In genomic region chr5:84290161-84290560, GRCh38 we compare ENCODE assay signal across 15 cellular contexts.
DNase-seq lines count a peak whose midpoint lies in the region; ATAC-seq, FAIRE-seq and TF ChIP-seq lines count a peak whose summit lies in the region.
"Had no signal": no experiment of that assay in that cellular context is flagged by ENCODE, and none has a peak within 500 bp of the region (broad histone marks: within the 10 kb centered on the region; RNA-seq: fewer than 3 reads in every experiment).

No MANE protein-coding gene starts in this region.

- no peaks in the 10 kb centered on the region for H3K27me3 Mint-ChIP-seq in chondrocyte (ENCODE audit: low read depth)
- H3K27me3 Mint-ChIP-seq in mesothelial cell of epicardium (ENCODE audit: low read depth) = no peaks in the 10 kb centered on the region
- no peaks in the 10 kb centered on the region for H3K27me3 Mint-ChIP-seq in T-helper 2 cell treated with Interferon-gamma antibody and Interleukin-4, amounts not matched to agents 5 μg/mL and 100 μg/mL, for 36 hours (ENCODE audit: low read depth)
- H3K27me3 Mint-ChIP-seq: T-helper 17 cell had no signal

- no peak for TF ChIP-seq CTCF in chondrocyte (IDR thresholded peaks at IDR 0.05)
- no peak for TF ChIP-seq CTCF in mesothelial cell of epicardium (IDR thresholded peaks at IDR 0.05; ENCODE audit: unreplicated experiment)

- H3K36me3 Mint-ChIP-seq in chondrocyte (ENCODE audit: low read depth) = no peaks in the 10 kb centered on the region
- H3K36me3 Mint-ChIP-seq in mesothelial cell of epicardium = no peaks in the 10 kb centered on the region
- H3K36me3 Mint-ChIP-seq in T-helper 2 cell treated with Interferon-gamma antibody and Interleukin-4, amounts not matched to agents 5 μg/mL and 100 μg/mL, for 36 hours (ENCODE audit: low read depth) = no peaks in the 10 kb centered on the region

- H3K4me1 ChIP-seq in ACC112 (ENCODE audit: control insufficient read depth, insufficient read depth, low read length, unreplicated experiment) = peaks cover 32% of the 10 kb centered on the region

- H3K27me3 ChIP-seq in ACC112 (ENCODE audit: insufficient read depth, low read length) = no peaks in the 10 kb centered on the region

- no peaks in the 10 kb centered on the region for H3K79me2 ChIP-seq in ACC112 (ENCODE audit: control insufficient read depth, insufficient read depth, low read length, unreplicated experiment)

- H3K36me3 ChIP-seq in ACC112 (ENCODE audit: insufficient read depth, low read length) = no peaks in the 10 kb centered on the region

- no peak overlapping the region for H3K27ac ChIP-seq in ACC112 (ENCODE audit: low read depth, low read length)

- ATAC-seq in esophagus mucosa (no peak), GM21576 (IDR thresholded peaks at IDR 0.05; ENCODE audit: unreplicated experiment) (no peak), GM19463 (IDR thresholded peaks at IDR 0.05; ENCODE audit: unreplicated experiment) (no peak)
- ATAC-seq: T-helper 17 cell had no signal

- DNase-seq in HTR-8/SVneo (ENCODE audit: insufficient read length, low spot score) = peak; percentile 57
- no peak for DNase-seq in chondrocyte (ENCODE audit: low spot score)
- DNase-seq in mesothelial cell of epicardium (ENCODE audit: low spot score in 2 of 2, unreplicated experiment in 2 of 2) = peak in 1 of 2 experiments; percentile 38
- no peak for DNase-seq in T-helper 2 cell treated with Interferon-gamma antibody and Interleukin-4, amounts not matched to agents 5 μg/mL and 100 μg/mL, for 36 hours (ENCODE audit: low spot score)
- DNase-seq: activated CD4-positive, alpha-beta T cell treated with anti-CD3 and anti-CD28 coated beads, Interleukin-2, amount 50 U/mL, for 4 hours; activated effector memory CD4-positive, alpha-beta T cell treated with anti-CD3 and anti-CD28 coated beads, Interleukin-2, amount 50 U/mL, for 16 hours; AML-193; DMS53; NCI-H2029; T-helper 17 cell had no signal

- no peak for FAIRE-seq in HTR-8/SVneo (lab: Jason Lieb, UNC)

- H3K27ac Mint-ChIP-seq in chondrocyte (ENCODE audit: unreplicated experiment) = peak overlapping the region; percentile 95
- peak overlapping the region; percentile 95 for H3K27ac Mint-ChIP-seq in mesothelial cell of epicardium
- H3K27ac Mint-ChIP-seq in T-helper 2 cell treated with Interferon-gamma antibody and Interleukin-4, amounts not matched to agents 5 μg/mL and 100 μg/mL, for 36 hours = no peak overlapping the region
- H3K27ac Mint-ChIP-seq: T-helper 17 cell had no signal

- H2AFZ ChIP-seq in ACC112 (ENCODE audit: low read length, unreplicated experiment) = peak overlapping the region; percentile 70

- peak overlapping the region; percentile 22 for H3K4me3 Mint-ChIP-seq in chondrocyte (ENCODE audit: unreplicated experiment)
- H3K4me3 Mint-ChIP-seq in mesothelial cell of epicardium = peak overlapping the region; percentile 1
- no peak overlapping the region for H3K4me3 Mint-ChIP-seq in T-helper 2 cell treated with Interferon-gamma antibody and Interleukin-4, amounts not matched to agents 5 μg/mL and 100 μg/mL, for 36 hours
- H3K4me3 Mint-ChIP-seq: neural crest cell, T-helper 17 cell had no signal

- peaks cover 76% of the 10 kb centered on the region for H3K4me1 Mint-ChIP-seq in chondrocyte (ENCODE audit: low read depth)
- peaks cover 45% of the 10 kb centered on the region for H3K4me1 Mint-ChIP-seq in mesothelial cell of epicardium
- peaks cover 5% of the 10 kb centered on the region for H3K4me1 Mint-ChIP-seq in T-helper 2 cell treated with Interferon-gamma antibody and Interleukin-4, amounts not matched to agents 5 μg/mL and 100 μg/mL, for 36 hours (ENCODE audit: low read depth)
- H3K4me1 Mint-ChIP-seq: T-helper 17 cell had no signal

- no peak overlapping the region for H3K4me3 ChIP-seq in ACC112 (ENCODE audit: low read depth, low read length)

- H3K9me3 Mint-ChIP-seq in chondrocyte (ENCODE audit: low read depth) = no peaks in the 10 kb centered on the region
- no peaks in the 10 kb centered on the region for H3K9me3 Mint-ChIP-seq in mesothelial cell of epicardium
- H3K9me3 Mint-ChIP-seq in T-helper 2 cell treated with Interferon-gamma antibody and Interleukin-4, amounts not matched to agents 5 μg/mL and 100 μg/mL, for 36 hours = no peaks in the 10 kb centered on the region
- H3K9me3 Mint-ChIP-seq: neural crest cell had no signal
